16 cellular contexts compared by ENCODE assay signal in genomic region chr9:94018628-94019027, GRCh38.
DNase-seq lines count a peak whose midpoint lies in the region; ATAC-seq and TF ChIP-seq lines count a peak whose summit lies in the region.
"Had no signal": no experiment of that assay in that cellular context is flagged by ENCODE, and none has a peak within 500 bp of the region (broad histone marks: within the 10 kb centered on the region; RNA-seq: fewer than 3 reads in every experiment).

No MANE protein-coding gene starts in this region.

- peak overlapping the region; percentile 34 for H3K4me2 ChIP-seq in MM.1S (ENCODE audit: low read depth, low read length)

- peak overlapping the region; percentile 60; the same call in 1 of the 2 replicates for H2AFZ ChIP-seq in MM.1S (ENCODE audit: low read length)

- H3K9me2 ChIP-seq in MM.1S (replicated peaks; ENCODE audit: insufficient read depth, low read length), result no peaks in the 10 kb centered on the region

- ATAC-seq in lung (ENCODE audit: insufficient read depth, low FRiP score) (peak; percentile 27), HG03097 (IDR thresholded peaks at IDR 0.05; ENCODE audit: low FRiP score, unreplicated experiment) (no peak), HG02981 (IDR thresholded peaks at IDR 0.05; ENCODE audit: unreplicated experiment) (no peak)
- ATAC-seq: K562 had no signal

- no peaks in the 10 kb centered on the region for H3K36me3 Mint-ChIP-seq in chondrocyte (ENCODE audit: low read depth)
- H3K36me3 Mint-ChIP-seq: immature natural killer cell had no signal

- H3K79me2 ChIP-seq in MM.1S (ENCODE audit: low read length), result no peaks in the 10 kb centered on the region

- H3K9me3 ChIP-seq in MM.1S (replicated peaks; ENCODE audit: insufficient read depth, low read length), result no peaks in the 10 kb centered on the region
- H3K9me3 ChIP-seq in lung (ENCODE audit: control insufficient read depth in 2 of 2, insufficient read depth in 1 of 2, low read length in 1 of 2), result no peaks in the 10 kb centered on the region
- H3K9me3 ChIP-seq: HAP-1, testis had no signal

- no peak overlapping the region for H3K4me3 Mint-ChIP-seq in chondrocyte (ENCODE audit: unreplicated experiment)
- H3K4me3 Mint-ChIP-seq: B cell, immature natural killer cell had no signal

- H3K9ac ChIP-seq in MM.1S (ENCODE audit: low read length), result no peak overlapping the region

- TF ChIP-seq CTCF in AG10803 (conservative IDR thresholded peaks at IDR 0.05; ENCODE audit: low read length), result no peak
- no peak for TF ChIP-seq CTCF in MM.1S (IDR thresholded peaks at IDR 0.05; ENCODE audit: low read length)
- no peak for TF ChIP-seq CTCF in chondrocyte (IDR thresholded peaks at IDR 0.05)
- TF ChIP-seq CTCF in lung (IDR thresholded peaks at IDR 0.05; ENCODE audit: control extremely low read depth, extremely low read depth), result no peak

- H3K27ac ChIP-seq in MM.1S (ENCODE audit: low read length) (peak overlapping the region; percentile 28; the same call in 1 of the 2 replicates), lung (ENCODE audit: low read depth in 1 of 2, low read length in 1 of 2) (no peak overlapping the region)
- H3K27ac ChIP-seq: testis had no signal

- no peaks in the 10 kb centered on the region for H4K20me1 ChIP-seq in MM.1S (ENCODE audit: insufficient read depth, low read length)

- peak overlapping the region; percentile 39 for H3K27ac Mint-ChIP-seq in chondrocyte (ENCODE audit: unreplicated experiment)
- H3K27ac Mint-ChIP-seq: B cell, immature natural killer cell had no signal

- H3K4me3 ChIP-seq in AG10803 (ENCODE audit: low read length), result no peak overlapping the region
- peak overlapping the region; percentile 7; the same call in 1 of the 2 replicates for H3K4me3 ChIP-seq in MM.1S (ENCODE audit: low read length)
- H3K4me3 ChIP-seq in lung, result no peak overlapping the region
- H3K4me3 ChIP-seq: HAP-1, K562, testis had no signal

- peaks cover 36% of the 10 kb centered on the region for H3K4me1 Mint-ChIP-seq in chondrocyte (ENCODE audit: low read depth)
- H3K4me1 Mint-ChIP-seq: immature natural killer cell had no signal

- H3K9me3 Mint-ChIP-seq in chondrocyte (ENCODE audit: low read depth), result peaks cover 6% of the 10 kb centered on the region

- H3K27me3 Mint-ChIP-seq in chondrocyte (ENCODE audit: low read depth), result no peaks in the 10 kb centered on the region

- H3K27me3 ChIP-seq in MM.1S (replicated peaks; ENCODE audit: insufficient read depth, low read length) (no peaks in the 10 kb centered on the region), lung (ENCODE audit: control insufficient read depth, insufficient read depth) (no peaks in the 10 kb centered on the region)
- H3K27me3 ChIP-seq: testis had no signal

- H3K36me3 ChIP-seq in MM.1S (replicated peaks; ENCODE audit: insufficient read depth, low read length), result no peaks in the 10 kb centered on the region
- no peaks in the 10 kb centered on the region for H3K36me3 ChIP-seq in lung (ENCODE audit: control insufficient read depth in 2 of 2, insufficient read depth in 2 of 2, low read length in 2 of 2)
- H3K36me3 ChIP-seq: HAP-1 had no signal

- DNase-seq in AG10803 (ENCODE audit: low read depth), result peak; percentile 47
- no peak for DNase-seq in MM.1S
- no peak for DNase-seq in chondrocyte (ENCODE audit: low spot score)
- no peak for DNase-seq in lung (ENCODE audit: low spot score)
- DNase-seq in activated naive CD4-positive, alpha-beta T cell treated with Interleukin-2 at 50 U/mL for 16 hours, result no peak
- DNase-seq in NCI-H2081 treated with DMSO at 0.1 percent for 48 hours (lab: John Stamatoyannopoulos, UW), result no peak
- DNase-seq: aorta, immature natural killer cell, NCI-H1694, T-helper 9 cell, testis had no signal

- H3F3A ChIP-seq in MM.1S (ENCODE audit: insufficient read depth, low read length), result peaks cover 14% of the 10 kb centered on the region; the same call in 1 of the 2 replicates

- 15 to 18% methylated on average over 2 of the region's 2 CpGs for WGBS in lung, 2 donors

- H3K4me1 ChIP-seq in MM.1S (ENCODE audit: low read length), result peaks cover 21% of the 10 kb centered on the region
- no peaks in the 10 kb centered on the region for H3K4me1 ChIP-seq in lung (ENCODE audit: control insufficient read depth in 2 of 2, insufficient read depth in 2 of 2, low read length in 2 of 2)
- H3K4me1 ChIP-seq: HAP-1 had no signal
